ENCODE assay signal across 11 cellular contexts in the genomic region with DNA sequence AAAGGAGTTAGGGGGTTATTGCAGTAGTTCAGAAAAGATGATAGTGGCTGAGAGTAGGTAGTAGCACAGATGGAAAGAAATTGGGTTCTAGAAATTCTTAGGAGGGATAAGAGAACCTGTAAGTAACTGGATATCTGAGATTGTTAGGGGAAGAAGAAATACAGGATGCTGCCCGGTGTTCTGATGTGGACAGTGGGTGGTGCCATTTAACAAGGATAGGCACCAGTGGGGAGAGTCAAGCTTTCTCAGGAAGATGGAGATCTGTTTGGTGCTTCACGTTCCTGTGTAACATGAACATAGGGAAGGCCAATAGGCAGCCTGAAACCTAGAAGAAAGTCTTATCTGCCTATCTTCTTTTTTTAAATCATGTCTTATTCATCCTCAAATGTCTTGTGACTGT.
A peak's percentile ranks its signal among the peaks of the same experiment; 100 is the strongest.
DNase-seq lines count a peak whose midpoint lies in the region; ATAC-seq and TF ChIP-seq lines count a peak whose summit lies in the region.
"Had no signal": no experiment of that assay in that cellular context is flagged by ENCODE, and none has a peak within 500 bp of the region (broad histone marks: within the 10 kb centered on the region; RNA-seq: fewer than 3 reads in every experiment).

No MANE protein-coding gene starts in this region.

- DNase-seq in EH (ENCODE audit: low read depth): peak; percentile 5
- DNase-seq in NCI-H1092 treated with DMSO at 0.1 percent for 48 hours (lab: John Stamatoyannopoulos, UW): peak; percentile 70
- DNase-seq in brain microvascular endothelial cell: peak; percentile 22
- peak; percentile 14 to 62 for DNase-seq in lung microvascular endothelial cell (ENCODE audit: low read depth in 2 of 2)
- DNase-seq in tibial nerve (ENCODE audit: low spot score in 2 of 2): no peak
- no peak for DNase-seq in GM19238 (ENCODE audit: insufficient read length, low spot score)
- DNase-seq: activated B cell treated with CpG ODN at 0.5 μM for 24 hours; effector memory CD4-positive, alpha-beta T cell had no signal

- H3K9me3 ChIP-seq in tibial nerve (no peaks in the 10 kb centered on the region), gastroesophageal sphincter (no peaks in the 10 kb centered on the region)
- H3K9me3 ChIP-seq: prostate gland had no signal

- ATAC-seq in HG03571 (IDR thresholded peaks at IDR 0.05; ENCODE audit: unreplicated experiment) (no peak), gastroesophageal sphincter (no peak)

- H3K4me1 ChIP-seq in tibial nerve (no peaks in the 10 kb centered on the region), gastroesophageal sphincter (no peaks in the 10 kb centered on the region)
- H3K4me1 ChIP-seq: prostate gland had no signal

- TF ChIP-seq POLR2A in tibial nerve (IDR thresholded peaks at IDR 0.05) (no peak), gastroesophageal sphincter (IDR thresholded peaks at IDR 0.05) (no peak)

- no peak overlapping the region for H3K27ac ChIP-seq in brain microvascular endothelial cell
- H3K27ac ChIP-seq in tibial nerve: no peak overlapping the region
- no peak overlapping the region for H3K27ac ChIP-seq in gastroesophageal sphincter
- H3K27ac ChIP-seq: prostate gland had no signal

- no peaks in the 10 kb centered on the region for H3K36me3 ChIP-seq in brain microvascular endothelial cell (replicated peaks)
- H3K36me3 ChIP-seq in tibial nerve: no peaks in the 10 kb centered on the region
- no peaks in the 10 kb centered on the region for H3K36me3 ChIP-seq in gastroesophageal sphincter
- H3K36me3 ChIP-seq: prostate gland had no signal

- in situ Hi-C loops in brain microvascular endothelial cell (cut with HindIII; ENCODE audit: low pct_ligation_motif_present, low sequenced_read_pairs): no loop called here

- TF ChIP-seq CTCF in brain microvascular endothelial cell (IDR thresholded peaks at IDR 0.05; ENCODE audit: low read depth, low read length, missing control alignments) (peak; percentile 42), tibial nerve (IDR thresholded peaks at IDR 0.05) (no peak), gastroesophageal sphincter (IDR thresholded peaks at IDR 0.05) (no peak)

- no peak for TF ChIP-seq EP300 in tibial nerve (IDR thresholded peaks at IDR 0.05)
- TF ChIP-seq EP300 in gastroesophageal sphincter (IDR thresholded peaks at IDR 0.05): no peak

- 65 to 71% methylated on average over 2 of the region's 2 CpGs for WGBS in tibial nerve, 2 donors
- 50 to 73% methylated on average over 2 of the region's 2 CpGs for WGBS in gastroesophageal sphincter (ENCODE audit: low coverage in 1 of 2), 2 donors

- H3K27me3 ChIP-seq in brain microvascular endothelial cell (replicated peaks) (no peaks in the 10 kb centered on the region), tibial nerve (no peaks in the 10 kb centered on the region), gastroesophageal sphincter (no peaks in the 10 kb centered on the region)

- H3K4me3 ChIP-seq in brain microvascular endothelial cell (ENCODE audit: low read depth, low read length) (no peak overlapping the region), tibial nerve (no peak overlapping the region), gastroesophageal sphincter (no peak overlapping the region)
- H3K4me3 ChIP-seq: prostate gland had no signal

Comparison
In these comparisons a context has a peak if more than half of its experiments do, and no peak if none do; other contexts are left out.
1. DNase-seq: peak in EH (single experiment), NCI-H1092 treated with DMSO at 0.1 percent for 48 hours (single experiment), brain microvascular endothelial cell (single experiment) and lung microvascular endothelial cell (2 of 2); none in tibial nerve (0 of 2) and GM19238 (single experiment).